Comparison of ENCODE assay signal across 8 cellular contexts in genomic region chr12:11581179-11581755, GRCh38.
DNase-seq lines count a peak whose midpoint lies in the region; ATAC-seq, FAIRE-seq and TF ChIP-seq lines count a peak whose summit lies in the region.

No MANE protein-coding gene starts in this region.

- peaks cover 4% of the 10 kb centered on the region; the same call in 2 of the 3 replicates for H3K9me3 ChIP-seq in GM12878 (replicated peaks; ENCODE audit: control insufficient read depth, insufficient read depth, low read length)

- no peak overlapping the region; the same call in 1 of the 2 replicates for H3K9ac ChIP-seq in GM12878 (ENCODE audit: control insufficient read depth, insufficient read depth, low read length)

- SMC1A ChIA-PET in GM12878 (lab: Charles Lee; ENCODE audit: uncharacterized antibody, unreplicated experiment), result interaction anchor here (0.6 to 11.5 kb wide), 32 partner anchors 9 to 752 kb away, joined by 3 to 225 read pairs (median 10); no protein-coding TSS in a partner anchor

- peak; percentile 7 for FAIRE-seq in GM12878 (lab: Jason Lieb, UNC)

- intact Hi-C loops in GM12878 (cut with micrococcal nuclease; ENCODE audit: unreplicated experiment), result loop anchor here (2.0 to 5.0 kb wide), 3 partner anchors 150 to 754 kb away; no protein-coding TSS in a partner anchor

- H2AFZ ChIP-seq in GM12878 (ENCODE audit: control insufficient read depth, low read depth, low read length), result peak overlapping the region; percentile 72; the same call in 1 of the 2 replicates

- H3K27me3 ChIP-seq in GM12878 (replicated peaks in 1 of 2; ENCODE audit: control insufficient read depth in 2 of 2, insufficient read depth in 2 of 2, low read length in 1 of 2), result no peaks in the 10 kb centered on the region

- no peak for TF ChIP-seq EP300 in GM12878 (IDR thresholded peaks at IDR 0.05; ENCODE audit: borderline replicate concordance in 1 of 2, control insufficient read depth in 1 of 2, low read depth in 2 of 2, low read length in 2 of 2)

- peaks cover 38% of the 10 kb centered on the region for H3K4me1 ChIP-seq in GM12878 (ENCODE audit: control insufficient read depth, insufficient read depth, low read length)

- H3K79me2 ChIP-seq in GM12878 (ENCODE audit: control insufficient read depth, insufficient read depth, low read length), result no peaks in the 10 kb centered on the region; the same call in none of the 2 replicates

- peak overlapping the region; percentile 48; the same call in 1 of the 2 replicates for H3K27ac ChIP-seq in GM12878 (ENCODE audit: control insufficient read depth, insufficient read depth)

- WGBS in GM12878 (ENCODE audit: insufficient coverage, insufficient replicate concordance, low lambda C conversion rate, missing lambda C conversion rate), result 49% methylated on average over 2 of the region's 2 CpGs

- no peak overlapping the region for H3K4me3 ChIP-seq in GM12878

- no TSS peak for BruUV-seq in GM12878 (replicated peaks; lab: Mats Ljungman, UMichigan)

- RAD21 ChIA-PET in GM12878 (lab: Charles Lee; ENCODE audit: unreplicated experiment), result interaction anchor here (0.7 to 7.9 kb wide), 29 partner anchors 11 to 755 kb away, joined by 3 to 322 read pairs (median 6); partner anchors contain the start of genes BCL2L14 and ETV6

- ATAC-seq in GM12878, result no peak
- no peak for ATAC-seq in GM21360 (IDR thresholded peaks at IDR 0.05; ENCODE audit: unreplicated experiment)
- ATAC-seq in GM18520 (IDR thresholded peaks at IDR 0.05; ENCODE audit: unreplicated experiment), result no peak

- TF ChIP-seq POLR2A in GM12878 (IDR thresholded peaks at IDR 0.05; ENCODE audit: low read depth, low read length), result no peak

- TF ChIP-seq RAD21 in GM12878 (IDR thresholded peaks at IDR 0.05; ENCODE audit: insufficient read depth, low read depth, low read length), result peak; percentile 91

- in situ Hi-C loops in GM12878 (cut with MboI), result loop anchor here (5.0 to 10.0 kb wide), 2 partner anchors 451 to 744 kb away; no protein-coding TSS in a partner anchor

- no peak overlapping the region for H3K4me2 ChIP-seq in GM12878 (ENCODE audit: control insufficient read depth, insufficient read depth)

- H4K20me1 ChIP-seq in GM12878 (ENCODE audit: control insufficient read depth, insufficient read depth), result no peaks in the 10 kb centered on the region

- peak; percentile 84 for DNase-seq in NCI-H1694 treated with DMSO at 0.1 percent for 48 hours (lab: John Stamatoyannopoulos, UW)
- DNase-seq in T-helper 9 cell, result peak; percentile 65
- no peak for DNase-seq in GM12878 (ENCODE audit: low read depth, low spot score)
- peak; percentile 65 for DNase-seq in iPS-NIHi11 (ENCODE audit: low spot score)
- DNase-seq in stimulated activated CD4-positive, alpha-beta T cell treated with anti-CD3 and anti-CD28 coated beads, Interleukin-1b, Interleukin-23, amount 100 ng/mL, for 1 hour (ENCODE audit: low read depth in 2 of 2), result peak; percentile 29 to 50

- H3K36me3 ChIP-seq in GM12878 (ENCODE audit: control insufficient read depth in 2 of 2, insufficient read depth in 2 of 2, low read length in 1 of 2), result no peaks in the 10 kb centered on the region

- TF ChIP-seq CTCF in GM12874 (IDR thresholded peaks at IDR 0.05; ENCODE audit: insufficient read depth, low read depth, low read length) (peak; percentile 16; the same call in 1 of the 2 replicates), GM12878 (IDR thresholded peaks at IDR 0.05 in 2 of 3, conservative IDR thresholded peaks at IDR 0.05 in 1 of 3; ENCODE audit: control insufficient read depth in 2 of 3, extremely low read depth in 1 of 3, insufficient read depth in 1 of 3, low read depth in 3 of 3, low read length in 3 of 3) (peak; percentile 34 to 58 (median 37); a peak in 3 of 6 replicates)

- CTCF ChIA-PET in GM12878 (lab: Yijun Ruan, JAX), result interaction anchor here (0.6 to 10.6 kb wide), 37 partner anchors 12 to 1218 kb away, joined by 3 to 278 read pairs (median 4); partner anchors contain the start of gene BCL2L14

- POLR2A ChIA-PET in GM12878 (lab: Charles Lee), result interaction anchor here (0.5 to 0.7 kb wide), 2 partner anchors 178 to 1145 kb away, joined by 3 to 4 read pairs; no protein-coding TSS in a partner anchor

TF ChIP-seq in GM12878, 131 proteins besides CTCF, POLR2A, EP300 and RAD21:
- TF ChIP-seq JUND (IDR thresholded peaks at IDR 0.05; ENCODE audit: low read depth, low read length) (no peak), ZBTB40 (IDR thresholded peaks at IDR 0.05; ENCODE audit: borderline replicate concordance) (no peak), SKIL (IDR thresholded peaks at IDR 0.05; ENCODE audit: low read depth, poor library complexity, severe bottlenecking) (peak; percentile 24), RCOR1 (conservative IDR thresholded peaks at IDR 0.05; ENCODE audit: low read depth, low read length) (no peak), ZNF384 (IDR thresholded peaks at IDR 0.05; ENCODE audit: borderline replicate concordance, low read depth, low read length) (no peak), PAX8 (IDR thresholded peaks at IDR 0.05) (0 out of 2 replicates have a peak, but pooled peaks have one; percentile 15), FOXM1 (IDR thresholded peaks at IDR 0.05; ENCODE audit: low read depth, low read length) (peak; percentile 37; the same call in 1 of the 2 replicates), SMC3 (IDR thresholded peaks at IDR 0.05; ENCODE audit: borderline replicate concordance, low read length) (peak; percentile 84; the same call in 1 of the 2 replicates), RB1 (IDR thresholded peaks at IDR 0.05; ENCODE audit: borderline replicate concordance) (0 out of 2 replicates have a peak, but pooled peaks have one; percentile 22), SMARCA5 (IDR thresholded peaks at IDR 0.05) (peak; percentile 18; the same call in 1 of the 2 replicates)
